Comparison of ENCODE assay signal across 8 cellular contexts in genomic region chr3:42052132-42052866, GRCh38. TPM values are rescaled to one million over a fixed set of nuclear protein-coding genes. Genes with fewer than 3 reads are reported as not detected.
DNase-seq lines count a peak whose midpoint lies in the region; ATAC-seq and TF ChIP-seq lines count a peak whose summit lies in the region.

No MANE protein-coding gene starts in this region.

- no peak for DNase-seq in activated B cell treated with CpG ODN at 0.5 μM for 24 hours
- peak; percentile 69 for DNase-seq in superior temporal gyrus (ENCODE audit: extremely low spot score)
- DNase-seq in NCI-H2171 treated with DMSO at 0.1 percent for 48 hours (lab: John Stamatoyannopoulos, UW), result no peak
- DNase-seq in NCI-H2107 (lab: John Stamatoyannopoulos, UW), result no peak

- H3K27ac Mint-ChIP-seq in activated B cell treated with CpG ODN at 0.5 μM for 24 hours, result peak overlapping the region; percentile 81

- H3K4me1 ChIP-seq in iPS-18a (ENCODE audit: control insufficient read depth, low read depth, low read length), result peaks cover 29% of the 10 kb centered on the region

- H3K9me3 ChIP-seq in iPS-18a (ENCODE audit: control insufficient read depth, low read depth, low read length), result no peaks in the 10 kb centered on the region

- intact Hi-C loops in activated B cell treated with CpG ODN at 0.5 μM for 24 hours (cut with micrococcal nuclease), result loop anchor here (1.0 kb wide), 1 partner anchor 9 kb away; no protein-coding TSS in a partner anchor

- no peaks in the 10 kb centered on the region for H3K36me3 ChIP-seq in iPS-18a (ENCODE audit: control insufficient read depth, low read depth, low read length)

- no peak overlapping the region for H3K9ac ChIP-seq in iPS-18a (ENCODE audit: low read length)

- POLR2A ChIA-PET in activated B cell treated with CpG ODN at 0.5 μM for 24 hours (lab: Charles Lee), result interaction anchor here (0.6 to 5.5 kb wide), 8 partner anchors 9 to 52 kb away, joined by 3 to 47 read pairs (median 6); no protein-coding TSS in a partner anchor

- peaks cover 85% of the 10 kb centered on the region for H3K4me1 Mint-ChIP-seq in activated B cell treated with CpG ODN at 0.5 μM for 24 hours

- CTCF ChIA-PET in activated B cell treated with CpG ODN at 0.5 μM for 24 hours (lab: Charles Lee), result interaction anchor here (1.0 to 1.6 kb wide), 4 partner anchors 10 to 53 kb away, joined by 3 to 5 read pairs (median 3); no protein-coding TSS in a partner anchor

- no peaks in the 10 kb centered on the region for H3K27me3 ChIP-seq in iPS-18a (ENCODE audit: control insufficient read depth, insufficient read depth, low read length)

- H3K9me3 Mint-ChIP-seq in activated B cell treated with CpG ODN at 0.5 μM for 24 hours, result no peaks in the 10 kb centered on the region

- no peak for TF ChIP-seq CTCF in activated B cell treated with CpG ODN at 0.5 μM for 24 hours (IDR thresholded peaks at IDR 0.05)

- ATAC-seq in GM21619 (IDR thresholded peaks at IDR 0.05; ENCODE audit: unreplicated experiment) (peak; percentile 62), activated B cell treated with CpG ODN at 0.5 μM for 24 hours (ENCODE audit: low read depth) (peak; percentile 58), HG03457 (IDR thresholded peaks at IDR 0.05; ENCODE audit: unreplicated experiment) (no peak), GM18861 (IDR thresholded peaks at IDR 0.05; ENCODE audit: unreplicated experiment) (no peak)

- H3K27ac ChIP-seq in iPS-18a (ENCODE audit: low read length), result peak overlapping the region; percentile 46

- no peak overlapping the region for H3K4me3 ChIP-seq in iPS-18a (ENCODE audit: low read length)

- H3K36me3 Mint-ChIP-seq in activated B cell treated with CpG ODN at 0.5 μM for 24 hours (ENCODE audit: low read depth), result peaks cover 15% of the 10 kb centered on the region

- peak overlapping the region; percentile 19 for H3K4me3 Mint-ChIP-seq in activated B cell treated with CpG ODN at 0.5 μM for 24 hours

- H3K27me3 Mint-ChIP-seq in activated B cell treated with CpG ODN at 0.5 μM for 24 hours, result no peaks in the 10 kb centered on the region

RNA-seq across cellular contexts. Expression of gene TRAK1, which starts 38.9 kb away (rescaled TPM):
- total RNA-seq in activated B cell treated with CpG ODN at 0.5 μM for 24 hours, result 54.5 and 58.4 TPM in 2 replicates

Comparison
In these comparisons a context has a peak if more than half of its experiments do, and no peak if none do; other contexts are left out.
1. ATAC-seq: peak in GM21619 (single experiment) and activated B cell treated with CpG ODN at 0.5 μM for 24 hours (single experiment); none in HG03457 (single experiment) and GM18861 (single experiment).